In the genomic region with DNA sequence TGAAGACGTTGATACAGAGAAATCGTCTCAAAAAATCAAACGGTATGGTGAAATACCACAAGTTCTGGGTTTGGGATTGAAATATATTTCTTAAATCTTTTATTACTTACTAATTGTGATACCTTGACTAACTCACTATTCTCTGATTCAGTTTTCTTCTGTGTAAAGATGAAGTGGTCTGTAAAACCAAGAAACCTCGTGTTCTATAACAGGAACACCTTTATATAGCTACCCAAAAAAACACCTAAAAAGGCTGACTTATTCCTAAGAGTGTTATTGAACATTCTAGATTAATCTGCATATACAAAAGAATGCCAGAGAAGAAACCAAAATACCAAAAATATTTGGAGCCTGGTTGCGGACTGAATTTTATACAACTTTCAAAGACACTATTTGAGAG, we compare ENCODE assay signal across 9 cellular contexts. TPM values are rescaled to one million over a fixed set of nuclear protein-coding genes. Genes with fewer than 3 reads are reported as not detected.
DNase-seq lines count a peak whose midpoint lies in the region; FAIRE-seq and TF ChIP-seq lines count a peak whose summit lies in the region.
"Had no signal": no experiment of that assay in that cellular context is flagged by ENCODE, and none has a peak within 500 bp of the region (broad histone marks: within the 10 kb centered on the region; RNA-seq: fewer than 3 reads in every experiment).

No MANE protein-coding gene starts in this region.

- H3K4me1 Mint-ChIP-seq in activated T-cell treated with anti-CD3 and anti-CD28 coated beads, Interleukin-2, amount 50 U/mL, for 24 hours (ENCODE audit: low read depth): peaks cover 32% of the 10 kb centered on the region
- H3K4me1 Mint-ChIP-seq in activated CD4-positive, alpha-beta memory T cell treated with anti-CD3 and anti-CD28 coated beads, Interleukin-2, amount 10 ng/mL, durations not matched to agents 7 days and 5 days: peaks cover 15% of the 10 kb centered on the region

- no peaks in the 10 kb centered on the region for H3K27me3 Mint-ChIP-seq in activated T-cell treated with anti-CD3 and anti-CD28 coated beads, Interleukin-2, amount 50 U/mL, for 24 hours
- H3K27me3 Mint-ChIP-seq in activated CD4-positive, alpha-beta memory T cell treated with anti-CD3 and anti-CD28 coated beads, Interleukin-2, amount 10 ng/mL, durations not matched to agents 7 days and 5 days: no peaks in the 10 kb centered on the region

- H3K36me3 Mint-ChIP-seq in activated T-cell treated with anti-CD3 and anti-CD28 coated beads, Interleukin-2, amount 50 U/mL, for 24 hours (ENCODE audit: low read depth): peaks cover 28% of the 10 kb centered on the region
- H3K36me3 Mint-ChIP-seq in activated CD4-positive, alpha-beta memory T cell treated with anti-CD3 and anti-CD28 coated beads, Interleukin-2, amount 10 ng/mL, durations not matched to agents 7 days and 5 days (ENCODE audit: low read depth): peaks cover 9% of the 10 kb centered on the region

- H3K27ac Mint-ChIP-seq in activated T-cell treated with anti-CD3 and anti-CD28 coated beads, Interleukin-2, amount 50 U/mL, for 24 hours: peak overlapping the region; percentile 95
- peak overlapping the region; percentile 72 for H3K27ac Mint-ChIP-seq in activated CD4-positive, alpha-beta memory T cell treated with anti-CD3 and anti-CD28 coated beads, Interleukin-2, amount 10 ng/mL, durations not matched to agents 7 days and 5 days

- H4K20me1 ChIP-seq in keratinocyte (ENCODE audit: control insufficient read depth, extremely low read depth, insufficient read depth, low read length): no peaks in the 10 kb centered on the region

- POLR2A ChIA-PET in activated CD4-positive, alpha-beta memory T cell treated with anti-CD3 and anti-CD28 coated beads, Interleukin-2, amount 10 ng/mL, durations not matched to agents 7 days and 5 days (lab: Charles Lee): interaction anchor here (2.1 kb wide), 1 partner anchor 536 kb away, joined by 11 read pairs; the partner anchor contains the start of genes CRYZ and TYW3

- H3K4me3 ChIP-seq in keratinocyte (ENCODE audit: control insufficient read depth in 2 of 3, extremely low read depth in 1 of 3, insufficient read depth in 2 of 3, low read depth in 1 of 3, low read length in 3 of 3): peak overlapping the region; percentile 54 to 88 (median 80)
- peak overlapping the region; percentile 49 for H3K4me3 ChIP-seq in thymus (ENCODE audit: low read length)

- no peak for FAIRE-seq in keratinocyte (lab: Jason Lieb, UNC)

- CTCF ChIA-PET in activated CD4-positive, alpha-beta memory T cell treated with anti-CD3 and anti-CD28 coated beads, Interleukin-2, amount 10 ng/mL, durations not matched to agents 7 days and 5 days (lab: Charles Lee): no interaction called here

- no peak for DNase-seq in activated T-cell treated with anti-CD3 and anti-CD28 coated beads, Interleukin-2, amount 50 U/mL, for 24 hours
- DNase-seq in activated T-cell treated with anti-CD3 and anti-CD28 coated beads, Interleukin-2, amount 50 U/mL, for 48 hours: no peak
- no peak for DNase-seq in activated CD4-positive, alpha-beta memory T cell treated with anti-CD3 and anti-CD28 coated beads, Interleukin-2, amount 10 ng/mL, durations not matched to agents 7 days and 5 days
- DNase-seq in keratinocyte (ENCODE audit: low read depth, low spot score) (no peak), nucleus accumbens (lab: John Stamatoyannopoulos, UW) (no peak)
- no peak for DNase-seq in stimulated activated CD4-positive, alpha-beta T cell treated with anti-CD3 and anti-CD28 coated beads, Interleukin-12 subunit alpha, Interleukin-12 subunit beta, amount 100 ng/mL, for 4 hours
- no peak for DNase-seq in activated CD4-positive, alpha-beta T cell treated with anti-CD3 and anti-CD28 coated beads for 4 hours

- H3K27me3 ChIP-seq in keratinocyte (ENCODE audit: control insufficient read depth, extremely low read depth, insufficient read depth, low read length) (no peaks in the 10 kb centered on the region), thymus (ENCODE audit: control insufficient read depth, insufficient read depth) (no peaks in the 10 kb centered on the region)

- H3K4me2 ChIP-seq in keratinocyte (ENCODE audit: control insufficient read depth, extremely low read depth, insufficient read depth, low read depth, low read length): peak overlapping the region; percentile 69

- H3K9me3 ChIP-seq in keratinocyte (ENCODE audit: control insufficient read depth, low read depth, low read length) (no peaks in the 10 kb centered on the region), thymus (ENCODE audit: control insufficient read depth) (no peaks in the 10 kb centered on the region)

- dilution Hi-C loops in keratinocyte (cut with MboI; ENCODE audit: extremely low pct_ligation_motif_present, low sequenced_read_pairs): no loop called here

- H3K4me3 Mint-ChIP-seq in activated T-cell treated with anti-CD3 and anti-CD28 coated beads, Interleukin-2, amount 50 U/mL, for 24 hours: peak overlapping the region; percentile 92
- peak overlapping the region; percentile 74 for H3K4me3 Mint-ChIP-seq in activated CD4-positive, alpha-beta memory T cell treated with anti-CD3 and anti-CD28 coated beads, Interleukin-2, amount 10 ng/mL, durations not matched to agents 7 days and 5 days

- H2AFZ ChIP-seq in keratinocyte (ENCODE audit: control insufficient read depth, low read length): peak overlapping the region; percentile 58

- H3K79me2 ChIP-seq in keratinocyte (ENCODE audit: control insufficient read depth, insufficient read depth, low read length): peaks cover 4% of the 10 kb centered on the region

- 90% methylated on average over 5 of the region's 5 CpGs for WGBS in thymus

- H3K9ac ChIP-seq in keratinocyte (ENCODE audit: control insufficient read depth, extremely low read depth, insufficient read depth, low read length): peak overlapping the region; percentile 78

- no peaks in the 10 kb centered on the region for H3K9me3 Mint-ChIP-seq in activated T-cell treated with anti-CD3 and anti-CD28 coated beads, Interleukin-2, amount 50 U/mL, for 24 hours
- H3K9me3 Mint-ChIP-seq in activated CD4-positive, alpha-beta memory T cell treated with anti-CD3 and anti-CD28 coated beads, Interleukin-2, amount 10 ng/mL, durations not matched to agents 7 days and 5 days: no peaks in the 10 kb centered on the region

- no peaks in the 10 kb centered on the region for H3K9me1 ChIP-seq in keratinocyte (ENCODE audit: control insufficient read depth, extremely low read depth, insufficient read depth, low read length)

- H3K27ac ChIP-seq in keratinocyte (ENCODE audit: control insufficient read depth, insufficient read depth, low read length): peak overlapping the region; percentile 73
- no peak overlapping the region for H3K27ac ChIP-seq in thymus (ENCODE audit: low read depth)

- no peak for TF ChIP-seq CTCF in keratinocyte (optimal IDR thresholded peaks at IDR 0.05 in 1 of 3, IDR thresholded peaks at IDR 0.05 in 1 of 3, conservative IDR thresholded peaks at IDR 0.05 in 1 of 3; ENCODE audit: extremely low read depth in 1 of 3, insufficient read depth in 2 of 3, low read length in 3 of 3)

- H3K4me1 ChIP-seq in keratinocyte (ENCODE audit: control insufficient read depth, extremely low read depth, insufficient read depth, low read length) (peaks cover 7% of the 10 kb centered on the region), thymus (ENCODE audit: control insufficient read depth, insufficient read depth, low read length) (no peaks in the 10 kb centered on the region)

- no peaks in the 10 kb centered on the region for H3K36me3 ChIP-seq in keratinocyte (ENCODE audit: control insufficient read depth in 2 of 2, extremely low read depth in 1 of 2, insufficient read depth in 2 of 2, low read length in 2 of 2)
- no peaks in the 10 kb centered on the region for H3K36me3 ChIP-seq in thymus (ENCODE audit: control insufficient read depth, insufficient read depth)

RNA-seq across cellular contexts. Expression of gene LRRIQ3, which starts 0.7 kb away (rescaled TPM):
- total RNA-seq in activated CD4-positive, alpha-beta memory T cell treated with anti-CD3 and anti-CD28 coated beads, Interleukin-2, amount 10 ng/mL, durations not matched to agents 7 days and 5 days: under 1 TPM; 0.63 to 0.90 TPM
- polyA plus RNA-seq in keratinocyte (0.94 to 1.8 TPM (median 1.1 TPM) in 3 replicates), thymus (1.3 TPM)
- polyA plus RNA-seq in keratinocyte (2011; ENCODE audit: low read depth): 0.50 TPM
- polyA plus RNA-seq in keratinocyte (2011; cell fraction: cytosol; rRNA removed): 1.0 and 1.5 TPM in 2 replicates
- polyA plus RNA-seq in keratinocyte (2011; cell fraction: nucleus; rRNA removed): 0.39 and 0.67 TPM in 2 replicates
- 0.30 and 1.8 TPM in 2 replicates for polyA plus RNA-seq in keratinocyte (2012; ENCODE audit: low replicate concordance)
- 0.76 to 1.7 TPM in 2 of 3 replicates, not detected in the other for polyA minus RNA-seq in keratinocyte
- 1.2 TPM for polyA minus RNA-seq in keratinocyte (2011; cell fraction: cytosol; rRNA and poly(A)+ RNA removed)
- 0.47 TPM in 1 of 2 replicates, not detected in the other for polyA minus RNA-seq in keratinocyte (2011; cell fraction: nucleus; rRNA and poly(A)+ RNA removed)

RNA-seq across cellular contexts. Expression of gene FPGT, which starts 0.8 kb away (rescaled TPM):
- total RNA-seq in activated CD4-positive, alpha-beta memory T cell treated with anti-CD3 and anti-CD28 coated beads, Interleukin-2, amount 10 ng/mL, durations not matched to agents 7 days and 5 days: 10 to 100 TPM in 1 of 2 experiments, 1 to 10 TPM in 1; 9.1 to 11.0 TPM
- polyA plus RNA-seq in keratinocyte (12.9 to 23.6 TPM (median 15.4 TPM) in 3 replicates), thymus (9.0 TPM)
- 4.3 TPM for polyA plus RNA-seq in keratinocyte (2011; ENCODE audit: low read depth)
- polyA plus RNA-seq in keratinocyte (2011; cell fraction: cytosol; rRNA removed): 12.2 and 25.2 TPM in 2 replicates
- polyA plus RNA-seq in keratinocyte (2011; cell fraction: nucleus; rRNA removed): 10.8 and 21.3 TPM in 2 replicates
- 9.4 and 11.8 TPM in 2 replicates for polyA plus RNA-seq in keratinocyte (2012; ENCODE audit: low replicate concordance)
- 0.56 to 17.6 TPM (median 10.0 TPM) in 3 replicates for polyA minus RNA-seq in keratinocyte
- polyA minus RNA-seq in keratinocyte (2011; cell fraction: cytosol; rRNA and poly(A)+ RNA removed): 6.9 TPM
- 9.1 and 9.2 TPM in 2 replicates for polyA minus RNA-seq in keratinocyte (2011; cell fraction: nucleus; rRNA and poly(A)+ RNA removed)

RNA-seq across cellular contexts. Expression of gene TNNI3K, which starts 37.9 kb away (rescaled TPM):
- total RNA-seq in activated CD4-positive, alpha-beta memory T cell treated with anti-CD3 and anti-CD28 coated beads, Interleukin-2, amount 10 ng/mL, durations not matched to agents 7 days and 5 days: under 1 TPM in 1 of 2 experiments, not detected in 1; 0.43 TPM
- polyA plus RNA-seq in keratinocyte (0.36 to 0.41 TPM in 2 of 3 replicates, not detected in the other), thymus (0.94 TPM)
- polyA plus RNA-seq in keratinocyte (2011; ENCODE audit: low read depth): not detected
- 0.21 TPM in 1 of 2 replicates, not detected in the other for polyA plus RNA-seq in keratinocyte (2011; cell fraction: cytosol; rRNA removed)
- 0.59 and 0.65 TPM in 2 replicates for polyA plus RNA-seq in keratinocyte (2011; cell fraction: nucleus; rRNA removed)
- polyA plus RNA-seq in keratinocyte (2012; ENCODE audit: low replicate concordance): 0.21 and 0.86 TPM in 2 replicates
- not detected in 3 replicates for polyA minus RNA-seq in keratinocyte
- polyA minus RNA-seq in keratinocyte (2011; cell fraction: cytosol; rRNA and poly(A)+ RNA removed): not detected
- polyA minus RNA-seq in keratinocyte (2011; cell fraction: nucleus; rRNA and poly(A)+ RNA removed): not detected in 2 replicates
- total RNA-seq: LHCN-M2 had no signal
